1 cellular context compared by ENCODE assay signal in genomic region chr1:244089561-244089960, GRCh38.
A peak's percentile ranks its signal among the peaks of the same experiment; 100 is the strongest.
TF ChIP-seq lines count a peak whose summit lies in the region.

No MANE protein-coding gene starts in this region.

TF ChIP-seq in K562, 482 proteins besides CTCF, POLR2A, EP300 and RAD21 (continued from another document and continues in another):
- TF ChIP-seq, protein P1, sequence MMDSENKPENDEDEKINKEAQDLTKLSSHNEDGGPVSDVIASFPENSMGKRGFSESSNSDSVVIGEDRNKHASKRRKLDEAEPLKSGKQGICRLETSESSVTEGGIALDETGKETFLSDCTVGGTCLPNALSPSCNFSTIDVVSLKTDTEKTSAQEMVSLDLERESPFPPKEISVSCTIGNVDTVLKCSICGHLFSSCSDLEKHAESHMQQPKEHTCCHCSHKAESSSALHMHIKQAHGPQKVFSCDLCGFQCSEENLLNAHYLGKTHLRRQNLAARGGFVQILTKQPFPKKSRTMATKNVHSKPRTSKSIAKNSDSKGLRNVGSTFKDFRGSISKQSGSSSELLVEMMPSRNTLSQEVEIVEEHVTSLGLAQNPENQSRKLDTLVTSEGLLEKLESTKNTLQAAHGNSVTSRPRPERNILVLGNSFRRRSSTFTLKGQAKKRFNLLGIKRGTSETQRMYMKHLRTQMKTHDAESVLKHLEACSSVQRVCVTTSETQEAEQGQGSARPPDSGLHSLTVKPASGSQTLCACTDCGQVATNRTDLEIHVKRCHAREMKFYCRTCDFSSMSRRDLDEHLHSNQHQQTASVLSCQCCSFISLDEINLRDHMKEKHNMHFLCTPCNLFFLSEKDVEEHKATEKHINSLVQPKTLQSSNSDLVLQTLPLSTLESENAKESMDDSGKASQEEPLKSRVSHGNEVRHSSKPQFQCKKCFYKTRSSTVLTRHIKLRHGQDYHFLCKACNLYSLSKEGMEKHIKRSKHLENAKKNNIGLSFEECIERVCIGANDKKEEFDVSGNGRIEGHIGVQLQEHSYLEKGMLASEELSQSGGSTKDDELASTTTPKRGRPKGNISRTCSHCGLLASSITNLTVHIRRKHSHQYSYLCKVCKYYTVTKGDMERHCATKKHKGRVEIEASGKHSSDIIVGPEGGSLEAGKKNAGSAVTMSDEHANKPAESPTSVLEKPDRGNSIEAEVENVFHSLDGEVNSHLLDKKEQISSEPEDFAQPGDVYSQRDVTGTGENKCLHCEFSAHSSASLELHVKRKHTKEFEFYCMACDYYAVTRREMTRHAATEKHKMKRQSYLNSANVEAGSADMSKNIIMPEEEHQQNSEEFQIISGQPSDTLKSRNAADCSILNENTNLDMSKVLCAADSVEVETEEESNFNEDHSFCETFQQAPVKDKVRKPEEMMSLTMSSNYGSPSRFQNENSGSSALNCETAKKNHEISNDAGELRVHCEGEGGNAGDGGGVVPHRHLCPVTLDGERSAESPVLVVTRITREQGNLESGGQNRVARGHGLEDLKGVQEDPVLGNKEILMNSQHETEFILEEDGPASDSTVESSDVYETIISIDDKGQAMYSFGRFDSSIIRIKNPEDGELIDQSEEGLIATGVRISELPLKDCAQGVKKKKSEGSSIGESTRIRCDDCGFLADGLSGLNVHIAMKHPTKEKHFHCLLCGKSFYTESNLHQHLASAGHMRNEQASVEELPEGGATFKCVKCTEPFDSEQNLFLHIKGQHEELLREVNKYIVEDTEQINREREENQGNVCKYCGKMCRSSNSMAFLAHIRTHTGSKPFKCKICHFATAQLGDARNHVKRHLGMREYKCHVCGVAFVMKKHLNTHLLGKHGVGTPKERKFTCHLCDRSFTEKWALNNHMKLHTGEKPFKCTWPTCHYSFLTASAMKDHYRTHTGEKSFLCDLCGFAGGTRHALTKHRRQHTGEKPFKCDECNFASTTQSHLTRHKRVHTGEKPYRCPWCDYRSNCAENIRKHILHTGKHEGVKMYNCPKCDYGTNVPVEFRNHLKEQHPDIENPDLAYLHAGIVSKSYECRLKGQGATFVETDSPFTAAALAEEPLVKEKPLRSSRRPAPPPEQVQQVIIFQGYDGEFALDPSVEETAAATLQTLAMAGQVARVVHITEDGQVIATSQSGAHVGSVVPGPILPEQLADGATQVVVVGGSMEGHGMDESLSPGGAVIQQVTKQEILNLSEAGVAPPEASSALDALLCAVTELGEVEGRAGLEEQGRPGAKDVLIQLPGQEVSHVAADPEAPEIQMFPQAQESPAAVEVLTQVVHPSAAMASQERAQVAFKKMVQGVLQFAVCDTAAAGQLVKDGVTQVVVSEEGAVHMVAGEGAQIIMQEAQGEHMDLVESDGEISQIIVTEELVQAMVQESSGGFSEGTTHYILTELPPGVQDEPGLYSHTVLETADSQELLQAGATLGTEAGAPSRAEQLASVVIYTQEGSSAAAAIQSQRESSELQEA (IDR thresholded peaks at IDR 0.05; ENCODE audit: low read depth) = no peak
- no peak for TF ChIP-seq SUPT5H (IDR thresholded peaks at IDR 0.05)
- no peak for TF ChIP-seq ZNF77 (CRISPR knock-in tag; IDR thresholded peaks at IDR 0.05)
- TF ChIP-seq MAFG (tag; conservative IDR thresholded peaks at IDR 0.05) = peak; percentile 77
- no peak for TF ChIP-seq FOXO4 (CRISPR knock-in tag; IDR thresholded peaks at IDR 0.05)
- no peak for TF ChIP-seq BRD4 (IDR thresholded peaks at IDR 0.05)
- no peak for TF ChIP-seq SIRT6 (IDR thresholded peaks at IDR 0.05; ENCODE audit: low read depth, low read length)
- no peak for TF ChIP-seq BRF2 (IDR thresholded peaks at IDR 0.05; ENCODE audit: borderline replicate concordance, insufficient read depth, insufficient read length)
- peak; percentile 59; the same call in 1 of the 2 replicates for TF ChIP-seq CXXC5 (CRISPR knock-in tag; IDR thresholded peaks at IDR 0.05)
- no peak for TF ChIP-seq RHOXF2B (CRISPR knock-in tag; conservative IDR thresholded peaks at IDR 0.05)
- TF ChIP-seq SRF (CRISPR knock-in tag; IDR thresholded peaks at IDR 0.05) = no peak
- TF ChIP-seq KLF10 (CRISPR knock-in tag; IDR thresholded peaks at IDR 0.05) = no peak
- TF ChIP-seq TEAD4 (IDR thresholded peaks at IDR 0.05; ENCODE audit: low read length) = peak; percentile 73
- no peak for TF ChIP-seq TEAD4 (CRISPR knock-in tag; IDR thresholded peaks at IDR 0.05; ENCODE audit: borderline replicate concordance)
- peak; percentile 78 for TF ChIP-seq ZNF316 (IDR thresholded peaks at IDR 0.05)
- TF ChIP-seq CREB3 (tag; conservative IDR thresholded peaks at IDR 0.05; ENCODE audit: low read depth) = no peak
- TF ChIP-seq HDAC6 (IDR thresholded peaks at IDR 0.05; ENCODE audit: low read depth, low read length) = no peak
- TF ChIP-seq NR2C2 (CRISPR knock-in tag; IDR thresholded peaks at IDR 0.05) = no peak
- no peak; the same call in 1 of the 2 replicates for TF ChIP-seq NR2C2 (tag; IDR thresholded peaks at IDR 0.05)
- no peak for TF ChIP-seq CBX8 (IDR thresholded peaks at IDR 0.05; ENCODE audit: borderline replicate concordance, extremely low read depth, low read depth, low read length, poor library complexity, severe bottlenecking)
- TF ChIP-seq ARID1B (IDR thresholded peaks at IDR 0.05) = peak; percentile 53
- no peak for TF ChIP-seq NR3C1 (CRISPR knock-in tag; IDR thresholded peaks at IDR 0.05)
- TF ChIP-seq CREB5 (CRISPR knock-in tag; IDR thresholded peaks at IDR 0.05) = no peak
- TF ChIP-seq ZNF3 (CRISPR knock-in tag; IDR thresholded peaks at IDR 0.05) = no peak
- TF ChIP-seq ZNF561 (CRISPR knock-in tag; conservative IDR thresholded peaks at IDR 0.05) = no peak
- TF ChIP-seq ZNF696 (CRISPR knock-in tag; conservative IDR thresholded peaks at IDR 0.05) = no peak
- TF ChIP-seq LCOR (CRISPR knock-in tag; IDR thresholded peaks at IDR 0.05) = no peak
- no peak for TF ChIP-seq ZNF398 (CRISPR knock-in tag; IDR thresholded peaks at IDR 0.05)
- TF ChIP-seq MAFK (IDR thresholded peaks at IDR 0.05; ENCODE audit: low read length) = peak; percentile 31; the same call in 1 of the 2 replicates
- TF ChIP-seq, protein P2, sequence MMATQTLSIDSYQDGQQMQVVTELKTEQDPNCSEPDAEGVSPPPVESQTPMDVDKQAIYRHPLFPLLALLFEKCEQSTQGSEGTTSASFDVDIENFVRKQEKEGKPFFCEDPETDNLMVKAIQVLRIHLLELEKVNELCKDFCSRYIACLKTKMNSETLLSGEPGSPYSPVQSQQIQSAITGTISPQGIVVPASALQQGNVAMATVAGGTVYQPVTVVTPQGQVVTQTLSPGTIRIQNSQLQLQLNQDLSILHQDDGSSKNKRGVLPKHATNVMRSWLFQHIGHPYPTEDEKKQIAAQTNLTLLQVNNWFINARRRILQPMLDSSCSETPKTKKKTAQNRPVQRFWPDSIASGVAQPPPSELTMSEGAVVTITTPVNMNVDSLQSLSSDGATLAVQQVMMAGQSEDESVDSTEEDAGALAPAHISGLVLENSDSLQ (IDR thresholded peaks at IDR 0.05) = peak; percentile 47
- no peak for TF ChIP-seq MLX (CRISPR knock-in tag; conservative IDR thresholded peaks at IDR 0.05)
- TF ChIP-seq ZFP36 (IDR thresholded peaks at IDR 0.05; ENCODE audit: low read depth, low read length, partially characterized antibody) = no peak
- peak; percentile 85 for TF ChIP-seq ZNF644 (tag; IDR thresholded peaks at IDR 0.05; ENCODE audit: low read depth)
- TF ChIP-seq YBX1 (IDR thresholded peaks at IDR 0.05) = no peak
- TF ChIP-seq TCFL5 (CRISPR knock-in tag; conservative IDR thresholded peaks at IDR 0.05) = no peak
- TF ChIP-seq PPARD (CRISPR knock-in tag; IDR thresholded peaks at IDR 0.05) = no peak
- TF ChIP-seq CBX3 (IDR thresholded peaks at IDR 0.05; ENCODE audit: borderline replicate concordance in 1 of 2, low read length in 2 of 2) = no peak
- TF ChIP-seq PHB (CRISPR knock-in tag; IDR thresholded peaks at IDR 0.05) = no peak
- TF ChIP-seq CBFA2T2 (conservative IDR thresholded peaks at IDR 0.05) = peak; percentile 38
- TF ChIP-seq, protein P3, sequence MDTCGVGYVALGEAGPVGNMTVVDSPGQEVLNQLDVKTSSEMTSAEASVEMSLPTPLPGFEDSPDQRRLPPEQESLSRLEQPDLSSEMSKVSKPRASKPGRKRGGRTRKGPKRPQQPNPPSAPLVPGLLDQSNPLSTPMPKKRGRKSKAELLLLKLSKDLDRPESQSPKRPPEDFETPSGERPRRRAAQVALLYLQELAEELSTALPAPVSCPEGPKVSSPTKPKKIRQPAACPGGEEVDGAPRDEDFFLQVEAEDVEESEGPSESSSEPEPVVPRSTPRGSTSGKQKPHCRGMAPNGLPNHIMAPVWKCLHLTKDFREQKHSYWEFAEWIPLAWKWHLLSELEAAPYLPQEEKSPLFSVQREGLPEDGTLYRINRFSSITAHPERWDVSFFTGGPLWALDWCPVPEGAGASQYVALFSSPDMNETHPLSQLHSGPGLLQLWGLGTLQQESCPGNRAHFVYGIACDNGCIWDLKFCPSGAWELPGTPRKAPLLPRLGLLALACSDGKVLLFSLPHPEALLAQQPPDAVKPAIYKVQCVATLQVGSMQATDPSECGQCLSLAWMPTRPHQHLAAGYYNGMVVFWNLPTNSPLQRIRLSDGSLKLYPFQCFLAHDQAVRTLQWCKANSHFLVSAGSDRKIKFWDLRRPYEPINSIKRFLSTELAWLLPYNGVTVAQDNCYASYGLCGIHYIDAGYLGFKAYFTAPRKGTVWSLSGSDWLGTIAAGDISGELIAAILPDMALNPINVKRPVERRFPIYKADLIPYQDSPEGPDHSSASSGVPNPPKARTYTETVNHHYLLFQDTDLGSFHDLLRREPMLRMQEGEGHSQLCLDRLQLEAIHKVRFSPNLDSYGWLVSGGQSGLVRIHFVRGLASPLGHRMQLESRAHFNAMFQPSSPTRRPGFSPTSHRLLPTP (IDR thresholded peaks at IDR 0.05; ENCODE audit: borderline replicate concordance, extremely low read depth, insufficient read length) = no peak
- TF ChIP-seq FUS (optimal IDR thresholded peaks at IDR 0.05; ENCODE audit: low read depth, low read length) = no peak
- no peak for TF ChIP-seq HMG20B (CRISPR knock-in tag; IDR thresholded peaks at IDR 0.05)
- TF ChIP-seq ZNF766 (CRISPR knock-in tag; conservative IDR thresholded peaks at IDR 0.05) = peak; percentile 62; the same call in 1 of the 2 replicates
